8 cellular contexts compared by ENCODE assay signal in the genomic region with DNA sequence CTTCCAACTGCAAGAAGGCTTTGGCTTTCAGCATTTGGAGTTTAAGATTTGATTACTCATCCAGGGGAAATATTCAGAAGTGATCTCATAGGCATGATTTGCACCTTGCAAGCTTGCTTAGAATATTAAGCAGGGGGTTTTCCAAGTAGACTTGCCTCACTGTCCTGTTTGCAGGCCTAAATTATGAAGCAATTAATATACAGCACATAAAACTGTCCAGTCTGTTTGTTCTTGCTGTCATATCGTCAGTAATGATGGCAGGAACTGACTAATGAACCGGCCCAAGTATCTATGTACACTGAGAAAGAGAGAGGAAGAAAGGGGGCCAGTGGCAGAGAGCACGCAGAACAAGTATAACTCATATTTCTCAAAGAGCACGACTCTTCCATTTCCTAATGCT.
DNase-seq lines count a peak whose midpoint lies in the region; ATAC-seq, FAIRE-seq and TF ChIP-seq lines count a peak whose summit lies in the region.

No MANE protein-coding gene starts in this region.

- peak; percentile 91 for ATAC-seq in esophagus mucosa

- no peak for TF ChIP-seq POLR2A in H54 (IDR thresholded peaks at IDR 0.05; ENCODE audit: low read depth, low read length)

- FAIRE-seq in H54 (lab: Jason Lieb, UNC) = peak; percentile 85

- peak; percentile 26 for DNase-seq in H54 (ENCODE audit: insufficient read length, low spot score)
- DNase-seq in RPMI7951 (ENCODE audit: low read depth) = peak; percentile 47
- DNase-seq in renal cortical epithelial cell (ENCODE audit: low read depth) = peak; percentile 98
- DNase-seq in SIG-M5 (lab: John Stamatoyannopoulos, UW) = no peak
- DNase-seq in HK-2 (ENCODE audit: unreplicated experiment) = no peak
- no peak for DNase-seq in activated CD8-positive, alpha-beta memory T cell treated with anti-CD3 and anti-CD28 coated beads, Interleukin-2, amount 50 U/mL, for 48 hours
- no peak for DNase-seq in stimulated activated naive CD4-positive, alpha-beta T cell (lab: John Stamatoyannopoulos, UW)

Comparison
In these comparisons a context has a peak if more than half of its experiments do, and no peak if none do; other contexts are left out.
1. DNase-seq: peak in H54 (single experiment), RPMI7951 (single experiment) and renal cortical epithelial cell (single experiment); none in SIG-M5 (single experiment), HK-2 (single experiment), activated CD8-positive, alpha-beta memory T cell treated with anti-CD3 and anti-CD28 coated beads, Interleukin-2, amount 50 U/mL, for 48 hours (single experiment) and stimulated activated naive CD4-positive, alpha-beta T cell (0 of 6).